23 cellular contexts compared by ENCODE assay signal in genomic region chr3:8649757-8650156, GRCh38. TPM values are rescaled to one million over a fixed set of nuclear protein-coding genes. Genes with fewer than 3 reads are reported as not detected.
"Had no signal": no experiment of that assay in that cellular context is flagged by ENCODE, and none has a peak within 500 bp of the region (broad histone marks: within the 10 kb centered on the region; RNA-seq: fewer than 3 reads in every experiment).

No MANE protein-coding gene starts in this region.

- H3K36me3 Mint-ChIP-seq: activated CD8-positive, alpha-beta memory T cell treated with anti-CD3 and anti-CD28 coated beads, Interleukin-2, amount 10 ng/mL, durations not matched to agents 7 days and 5 days; activated naive CD4-positive, alpha-beta T cell treated with anti-CD3 and anti-CD28 coated beads, Interleukin-2, amount 50 U/mL, for 24 hours; IgD-negative memory B cell had no signal

- H3K4me1 ChIP-seq: body of pancreas had no signal

- H3K27ac Mint-ChIP-seq: activated CD8-positive, alpha-beta memory T cell treated with anti-CD3 and anti-CD28 coated beads, Interleukin-2, amount 10 ng/mL, durations not matched to agents 7 days and 5 days; activated naive CD4-positive, alpha-beta T cell treated with anti-CD3 and anti-CD28 coated beads, Interleukin-2, amount 50 U/mL, for 24 hours; activated T-cell treated with anti-CD3 and anti-CD28 coated beads, Interleukin-2, amount 50 U/mL, for 24 hours; activated T-helper 1 cell treated with anti-CD3 and anti-CD28 coated beads, Interleukin-12 subunit alpha, Interleukin-12 subunit beta, Interleukin-2, Interleukin-4 antibody, amounts not matched to agents 30 ng/mL and 10 ng/mL and 1 ng/mL, durations not matched to agents 14 hours and 24 hours and 36 hours; IgD-negative memory B cell had no signal

- DNase-seq: activated CD4-positive, alpha-beta T cell treated with anti-CD3 and anti-CD28 coated beads for 4 hours; activated CD4-positive, alpha-beta T cell treated with anti-CD3 and anti-CD28 coated beads, Interleukin-2, amount 50 U/mL, for 4 hours; activated CD8-positive, alpha-beta memory T cell treated with anti-CD3 and anti-CD28 coated beads, Interleukin-2, amount 10 ng/mL, durations not matched to agents 7 days and 5 days; activated effector memory CD4-positive, alpha-beta T cell treated with Interleukin-2 at 50 U/mL for 16 hours; activated naive CD4-positive, alpha-beta T cell; activated T-cell treated with anti-CD3 and anti-CD28 coated beads, Interleukin-2, amount 50 U/mL, for 24 hours; body of pancreas; KG1; NCI-H1092; NCI-H1417; NCI-H2029; NCI-H2107; NCI-H2171 treated with DMSO at 0.1 percent for 48 hours; NCI-H226; NCI-H526; NCI-H82; SIG-M5; T-helper 1 cell had no signal

- H3K27ac ChIP-seq: ascending aorta, body of pancreas had no signal

- H3K4me1 Mint-ChIP-seq: activated CD8-positive, alpha-beta memory T cell treated with anti-CD3 and anti-CD28 coated beads, Interleukin-2, amount 10 ng/mL, durations not matched to agents 7 days and 5 days; activated naive CD4-positive, alpha-beta T cell treated with anti-CD3 and anti-CD28 coated beads, Interleukin-2, amount 50 U/mL, for 24 hours; IgD-negative memory B cell had no signal

- H3K4me3 Mint-ChIP-seq: activated CD8-positive, alpha-beta memory T cell treated with anti-CD3 and anti-CD28 coated beads, Interleukin-2, amount 10 ng/mL, durations not matched to agents 7 days and 5 days; activated naive CD4-positive, alpha-beta T cell treated with anti-CD3 and anti-CD28 coated beads, Interleukin-2, amount 50 U/mL, for 24 hours; activated T-cell treated with anti-CD3 and anti-CD28 coated beads, Interleukin-2, amount 50 U/mL, for 24 hours; activated T-helper 1 cell treated with anti-CD3 and anti-CD28 coated beads, Interleukin-12 subunit alpha, Interleukin-12 subunit beta, Interleukin-2, Interleukin-4 antibody, amounts not matched to agents 30 ng/mL and 10 ng/mL and 1 ng/mL, durations not matched to agents 14 hours and 24 hours and 36 hours; IgD-negative memory B cell had no signal

- H3K9me3 Mint-ChIP-seq: activated naive CD4-positive, alpha-beta T cell treated with anti-CD3 and anti-CD28 coated beads, Interleukin-2, amount 50 U/mL, for 24 hours; activated T-cell treated with anti-CD3 and anti-CD28 coated beads, Interleukin-2, amount 50 U/mL, for 24 hours; activated T-helper 1 cell treated with anti-CD3 and anti-CD28 coated beads, Interleukin-12 subunit alpha, Interleukin-12 subunit beta, Interleukin-2, Interleukin-4 antibody, amounts not matched to agents 30 ng/mL and 10 ng/mL and 1 ng/mL, durations not matched to agents 14 hours and 24 hours and 36 hours had no signal

- H3K36me3 ChIP-seq: ascending aorta had no signal

- H3K27me3 ChIP-seq: ascending aorta, body of pancreas had no signal

- H3K27me3 Mint-ChIP-seq: activated CD8-positive, alpha-beta memory T cell treated with anti-CD3 and anti-CD28 coated beads, Interleukin-2, amount 10 ng/mL, durations not matched to agents 7 days and 5 days had no signal

- H3K4me3 ChIP-seq: ascending aorta, body of pancreas had no signal

- ATAC-seq: activated CD4-positive, CD25-positive, alpha-beta regulatory T cell treated with anti-CD3 and anti-CD28 coated beads, Interleukin-2, amount 50 U/mL, for 24 hours; activated CD8-positive, alpha-beta memory T cell treated with anti-CD3 and anti-CD28 coated beads, Interleukin-2, amount 10 ng/mL, durations not matched to agents 7 days and 5 days; body of pancreas had no signal

- H3K9me3 ChIP-seq: ascending aorta, body of pancreas had no signal

RNA-seq across cellular contexts. Expression of gene SSUH2, which starts 5.2 kb away (rescaled TPM):
- total RNA-seq: activated T-helper 1 cell treated with anti-CD3 and anti-CD28 coated beads, Interleukin-12 subunit alpha, Interleukin-12 subunit beta, Interleukin-2, Interleukin-4 antibody, amounts not matched to agents 30 ng/mL and 10 ng/mL and 1 ng/mL, durations not matched to agents 14 hours and 24 hours and 36 hours; ascending aorta had no signal
- polyA plus RNA-seq: IgD-negative memory B cell had no signal
